In the genomic region with DNA sequence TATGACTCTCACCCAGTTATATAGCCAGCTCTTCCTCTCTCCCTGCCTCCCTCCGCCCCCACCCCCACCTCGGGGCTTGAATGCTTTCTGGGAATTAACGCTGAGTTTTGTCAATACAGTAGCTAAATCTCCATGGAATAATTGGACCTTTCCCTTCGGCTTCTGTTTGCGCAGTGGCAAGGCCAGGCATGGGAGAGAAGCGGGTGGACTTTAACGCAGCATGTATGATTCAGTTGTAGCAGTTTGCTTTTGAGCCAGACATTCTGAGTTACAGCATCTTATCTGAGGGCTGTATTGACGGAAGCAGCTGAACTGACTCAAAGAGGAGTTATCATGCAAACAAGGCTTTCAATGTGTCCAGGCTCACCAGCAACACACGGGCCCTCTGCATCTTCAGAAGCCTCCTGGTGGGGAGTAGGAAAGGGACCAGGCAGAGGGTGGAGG, we compare ENCODE assay signal across 1 cellular context.
TF ChIP-seq lines count a peak whose summit lies in the region.

No MANE protein-coding gene starts in this region.

TF ChIP-seq in HepG2, 621 proteins besides CTCF, POLR2A, EP300 and RAD21 (continued from another document):
- no peak for TF ChIP-seq GABPA (IDR thresholded peaks at IDR 0.05; ENCODE audit: low read depth, low read length)
- TF ChIP-seq GABPA (CRISPR knock-in tag; IDR thresholded peaks at IDR 0.05; ENCODE audit: low read depth), result no peak
- TF ChIP-seq, protein P1, sequence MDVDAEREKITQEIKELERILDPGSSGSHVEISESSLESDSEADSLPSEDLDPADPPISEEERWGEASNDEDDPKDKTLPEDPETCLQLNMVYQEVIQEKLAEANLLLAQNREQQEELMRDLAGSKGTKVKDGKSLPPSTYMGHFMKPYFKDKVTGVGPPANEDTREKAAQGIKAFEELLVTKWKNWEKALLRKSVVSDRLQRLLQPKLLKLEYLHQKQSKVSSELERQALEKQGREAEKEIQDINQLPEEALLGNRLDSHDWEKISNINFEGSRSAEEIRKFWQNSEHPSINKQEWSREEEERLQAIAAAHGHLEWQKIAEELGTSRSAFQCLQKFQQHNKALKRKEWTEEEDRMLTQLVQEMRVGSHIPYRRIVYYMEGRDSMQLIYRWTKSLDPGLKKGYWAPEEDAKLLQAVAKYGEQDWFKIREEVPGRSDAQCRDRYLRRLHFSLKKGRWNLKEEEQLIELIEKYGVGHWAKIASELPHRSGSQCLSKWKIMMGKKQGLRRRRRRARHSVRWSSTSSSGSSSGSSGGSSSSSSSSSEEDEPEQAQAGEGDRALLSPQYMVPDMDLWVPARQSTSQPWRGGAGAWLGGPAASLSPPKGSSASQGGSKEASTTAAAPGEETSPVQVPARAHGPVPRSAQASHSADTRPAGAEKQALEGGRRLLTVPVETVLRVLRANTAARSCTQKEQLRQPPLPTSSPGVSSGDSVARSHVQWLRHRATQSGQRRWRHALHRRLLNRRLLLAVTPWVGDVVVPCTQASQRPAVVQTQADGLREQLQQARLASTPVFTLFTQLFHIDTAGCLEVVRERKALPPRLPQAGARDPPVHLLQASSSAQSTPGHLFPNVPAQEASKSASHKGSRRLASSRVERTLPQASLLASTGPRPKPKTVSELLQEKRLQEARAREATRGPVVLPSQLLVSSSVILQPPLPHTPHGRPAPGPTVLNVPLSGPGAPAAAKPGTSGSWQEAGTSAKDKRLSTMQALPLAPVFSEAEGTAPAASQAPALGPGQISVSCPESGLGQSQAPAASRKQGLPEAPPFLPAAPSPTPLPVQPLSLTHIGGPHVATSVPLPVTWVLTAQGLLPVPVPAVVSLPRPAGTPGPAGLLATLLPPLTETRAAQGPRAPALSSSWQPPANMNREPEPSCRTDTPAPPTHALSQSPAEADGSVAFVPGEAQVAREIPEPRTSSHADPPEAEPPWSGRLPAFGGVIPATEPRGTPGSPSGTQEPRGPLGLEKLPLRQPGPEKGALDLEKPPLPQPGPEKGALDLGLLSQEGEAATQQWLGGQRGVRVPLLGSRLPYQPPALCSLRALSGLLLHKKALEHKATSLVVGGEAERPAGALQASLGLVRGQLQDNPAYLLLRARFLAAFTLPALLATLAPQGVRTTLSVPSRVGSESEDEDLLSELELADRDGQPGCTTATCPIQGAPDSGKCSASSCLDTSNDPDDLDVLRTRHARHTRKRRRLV (CRISPR knock-in tag; IDR thresholded peaks at IDR 0.05), result no peak
- no peak for TF ChIP-seq ATF1 (CRISPR knock-in tag; IDR thresholded peaks at IDR 0.05)
- TF ChIP-seq, protein P2, sequence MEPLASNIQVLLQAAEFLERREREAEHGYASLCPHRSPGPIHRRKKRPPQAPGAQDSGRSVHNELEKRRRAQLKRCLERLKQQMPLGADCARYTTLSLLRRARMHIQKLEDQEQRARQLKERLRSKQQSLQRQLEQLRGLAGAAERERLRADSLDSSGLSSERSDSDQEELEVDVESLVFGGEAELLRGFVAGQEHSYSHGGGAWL (CRISPR knock-in tag; IDR thresholded peaks at IDR 0.05), result no peak
- TF ChIP-seq, protein P3, sequence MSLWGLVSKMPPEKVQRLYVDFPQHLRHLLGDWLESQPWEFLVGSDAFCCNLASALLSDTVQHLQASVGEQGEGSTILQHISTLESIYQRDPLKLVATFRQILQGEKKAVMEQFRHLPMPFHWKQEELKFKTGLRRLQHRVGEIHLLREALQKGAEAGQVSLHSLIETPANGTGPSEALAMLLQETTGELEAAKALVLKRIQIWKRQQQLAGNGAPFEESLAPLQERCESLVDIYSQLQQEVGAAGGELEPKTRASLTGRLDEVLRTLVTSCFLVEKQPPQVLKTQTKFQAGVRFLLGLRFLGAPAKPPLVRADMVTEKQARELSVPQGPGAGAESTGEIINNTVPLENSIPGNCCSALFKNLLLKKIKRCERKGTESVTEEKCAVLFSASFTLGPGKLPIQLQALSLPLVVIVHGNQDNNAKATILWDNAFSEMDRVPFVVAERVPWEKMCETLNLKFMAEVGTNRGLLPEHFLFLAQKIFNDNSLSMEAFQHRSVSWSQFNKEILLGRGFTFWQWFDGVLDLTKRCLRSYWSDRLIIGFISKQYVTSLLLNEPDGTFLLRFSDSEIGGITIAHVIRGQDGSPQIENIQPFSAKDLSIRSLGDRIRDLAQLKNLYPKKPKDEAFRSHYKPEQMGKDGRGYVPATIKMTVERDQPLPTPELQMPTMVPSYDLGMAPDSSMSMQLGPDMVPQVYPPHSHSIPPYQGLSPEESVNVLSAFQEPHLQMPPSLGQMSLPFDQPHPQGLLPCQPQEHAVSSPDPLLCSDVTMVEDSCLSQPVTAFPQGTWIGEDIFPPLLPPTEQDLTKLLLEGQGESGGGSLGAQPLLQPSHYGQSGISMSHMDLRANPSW (CRISPR knock-in tag; IDR thresholded peaks at IDR 0.05; ENCODE audit: borderline replicate concordance), result no peak
- TF ChIP-seq NCOR1 (IDR thresholded peaks at IDR 0.05; ENCODE audit: borderline replicate concordance, low read length), result peak; percentile 41; the same call in 1 of the 2 replicates
- peak; percentile 83 for TF ChIP-seq SALL1 (CRISPR knock-in tag; IDR thresholded peaks at IDR 0.05)
- no peak for TF ChIP-seq PLRG1 (conservative IDR thresholded peaks at IDR 0.05)
- TF ChIP-seq NCOA1 (CRISPR knock-in tag; IDR thresholded peaks at IDR 0.05), result no peak
- no peak for TF ChIP-seq NR2C2 (CRISPR knock-in tag; IDR thresholded peaks at IDR 0.05; ENCODE audit: borderline replicate concordance)
- TF ChIP-seq, protein P4, sequence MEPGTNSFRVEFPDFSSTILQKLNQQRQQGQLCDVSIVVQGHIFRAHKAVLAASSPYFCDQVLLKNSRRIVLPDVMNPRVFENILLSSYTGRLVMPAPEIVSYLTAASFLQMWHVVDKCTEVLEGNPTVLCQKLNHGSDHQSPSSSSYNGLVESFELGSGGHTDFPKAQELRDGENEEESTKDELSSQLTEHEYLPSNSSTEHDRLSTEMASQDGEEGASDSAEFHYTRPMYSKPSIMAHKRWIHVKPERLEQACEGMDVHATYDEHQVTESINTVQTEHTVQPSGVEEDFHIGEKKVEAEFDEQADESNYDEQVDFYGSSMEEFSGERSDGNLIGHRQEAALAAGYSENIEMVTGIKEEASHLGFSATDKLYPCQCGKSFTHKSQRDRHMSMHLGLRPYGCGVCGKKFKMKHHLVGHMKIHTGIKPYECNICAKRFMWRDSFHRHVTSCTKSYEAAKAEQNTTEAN (CRISPR knock-in tag; conservative IDR thresholded peaks at IDR 0.05), result no peak
- no peak for TF ChIP-seq ZNF138 (CRISPR knock-in tag; IDR thresholded peaks at IDR 0.05; ENCODE audit: low read depth)
- no peak for TF ChIP-seq ZNF225 (CRISPR knock-in tag; IDR thresholded peaks at IDR 0.05)
- no peak for TF ChIP-seq PHB2 (IDR thresholded peaks at IDR 0.05; ENCODE audit: partially characterized antibody)
- no peak for TF ChIP-seq ZNF777 (CRISPR knock-in tag; IDR thresholded peaks at IDR 0.05)
- no peak for TF ChIP-seq FOXP1 (IDR thresholded peaks at IDR 0.05)
- no peak for TF ChIP-seq FOXP1 (CRISPR knock-in tag; IDR thresholded peaks at IDR 0.05)
- no peak for TF ChIP-seq NCOA5 (CRISPR knock-in tag; IDR thresholded peaks at IDR 0.05)
- no peak for TF ChIP-seq ERF (CRISPR knock-in tag; IDR thresholded peaks at IDR 0.05)
- peak; percentile 91 for TF ChIP-seq BCL6 (CRISPR knock-in tag; IDR thresholded peaks at IDR 0.05)
- no peak for TF ChIP-seq NR2F1 (CRISPR knock-in tag; IDR thresholded peaks at IDR 0.05)
- TF ChIP-seq, protein P5, sequence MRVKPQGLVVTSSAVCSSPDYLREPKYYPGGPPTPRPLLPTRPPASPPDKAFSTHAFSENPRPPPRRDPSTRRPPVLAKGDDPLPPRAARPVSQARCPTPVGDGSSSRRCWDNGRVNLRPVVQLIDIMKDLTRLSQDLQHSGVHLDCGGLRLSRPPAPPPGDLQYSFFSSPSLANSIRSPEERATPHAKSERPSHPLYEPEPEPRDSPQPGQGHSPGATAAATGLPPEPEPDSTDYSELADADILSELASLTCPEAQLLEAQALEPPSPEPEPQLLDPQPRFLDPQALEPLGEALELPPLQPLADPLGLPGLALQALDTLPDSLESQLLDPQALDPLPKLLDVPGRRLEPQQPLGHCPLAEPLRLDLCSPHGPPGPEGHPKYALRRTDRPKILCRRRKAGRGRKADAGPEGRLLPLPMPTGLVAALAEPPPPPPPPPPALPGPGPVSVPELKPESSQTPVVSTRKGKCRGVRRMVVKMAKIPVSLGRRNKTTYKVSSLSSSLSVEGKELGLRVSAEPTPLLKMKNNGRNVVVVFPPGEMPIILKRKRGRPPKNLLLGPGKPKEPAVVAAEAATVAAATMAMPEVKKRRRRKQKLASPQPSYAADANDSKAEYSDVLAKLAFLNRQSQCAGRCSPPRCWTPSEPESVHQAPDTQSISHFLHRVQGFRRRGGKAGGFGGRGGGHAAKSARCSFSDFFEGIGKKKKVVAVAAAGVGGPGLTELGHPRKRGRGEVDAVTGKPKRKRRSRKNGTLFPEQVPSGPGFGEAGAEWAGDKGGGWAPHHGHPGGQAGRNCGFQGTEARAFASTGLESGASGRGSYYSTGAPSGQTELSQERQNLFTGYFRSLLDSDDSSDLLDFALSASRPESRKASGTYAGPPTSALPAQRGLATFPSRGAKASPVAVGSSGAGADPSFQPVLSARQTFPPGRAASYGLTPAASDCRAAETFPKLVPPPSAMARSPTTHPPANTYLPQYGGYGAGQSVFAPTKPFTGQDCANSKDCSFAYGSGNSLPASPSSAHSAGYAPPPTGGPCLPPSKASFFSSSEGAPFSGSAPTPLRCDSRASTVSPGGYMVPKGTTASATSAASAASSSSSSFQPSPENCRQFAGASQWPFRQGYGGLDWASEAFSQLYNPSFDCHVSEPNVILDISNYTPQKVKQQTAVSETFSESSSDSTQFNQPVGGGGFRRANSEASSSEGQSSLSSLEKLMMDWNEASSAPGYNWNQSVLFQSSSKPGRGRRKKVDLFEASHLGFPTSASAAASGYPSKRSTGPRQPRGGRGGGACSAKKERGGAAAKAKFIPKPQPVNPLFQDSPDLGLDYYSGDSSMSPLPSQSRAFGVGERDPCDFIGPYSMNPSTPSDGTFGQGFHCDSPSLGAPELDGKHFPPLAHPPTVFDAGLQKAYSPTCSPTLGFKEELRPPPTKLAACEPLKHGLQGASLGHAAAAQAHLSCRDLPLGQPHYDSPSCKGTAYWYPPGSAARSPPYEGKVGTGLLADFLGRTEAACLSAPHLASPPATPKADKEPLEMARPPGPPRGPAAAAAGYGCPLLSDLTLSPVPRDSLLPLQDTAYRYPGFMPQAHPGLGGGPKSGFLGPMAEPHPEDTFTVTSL (CRISPR knock-in tag; IDR thresholded peaks at IDR 0.05; ENCODE audit: borderline replicate concordance), result peak; percentile 74
- TF ChIP-seq ZNF230 (CRISPR knock-in tag; IDR thresholded peaks at IDR 0.05), result no peak
- no peak for TF ChIP-seq ZNF549 (CRISPR knock-in tag; IDR thresholded peaks at IDR 0.05)
- TF ChIP-seq MAZ (IDR thresholded peaks at IDR 0.05; ENCODE audit: borderline replicate concordance, low read depth, low read length), result no peak
- TF ChIP-seq MAZ (CRISPR knock-in tag; IDR thresholded peaks at IDR 0.05; ENCODE audit: low read depth), result no peak
- TF ChIP-seq MEF2D (CRISPR knock-in tag; IDR thresholded peaks at IDR 0.05), result 0 out of 2 replicates have a peak, but pooled peaks have one; percentile 24
